ENCODE assay signal across 3 cellular contexts in the genomic region with DNA sequence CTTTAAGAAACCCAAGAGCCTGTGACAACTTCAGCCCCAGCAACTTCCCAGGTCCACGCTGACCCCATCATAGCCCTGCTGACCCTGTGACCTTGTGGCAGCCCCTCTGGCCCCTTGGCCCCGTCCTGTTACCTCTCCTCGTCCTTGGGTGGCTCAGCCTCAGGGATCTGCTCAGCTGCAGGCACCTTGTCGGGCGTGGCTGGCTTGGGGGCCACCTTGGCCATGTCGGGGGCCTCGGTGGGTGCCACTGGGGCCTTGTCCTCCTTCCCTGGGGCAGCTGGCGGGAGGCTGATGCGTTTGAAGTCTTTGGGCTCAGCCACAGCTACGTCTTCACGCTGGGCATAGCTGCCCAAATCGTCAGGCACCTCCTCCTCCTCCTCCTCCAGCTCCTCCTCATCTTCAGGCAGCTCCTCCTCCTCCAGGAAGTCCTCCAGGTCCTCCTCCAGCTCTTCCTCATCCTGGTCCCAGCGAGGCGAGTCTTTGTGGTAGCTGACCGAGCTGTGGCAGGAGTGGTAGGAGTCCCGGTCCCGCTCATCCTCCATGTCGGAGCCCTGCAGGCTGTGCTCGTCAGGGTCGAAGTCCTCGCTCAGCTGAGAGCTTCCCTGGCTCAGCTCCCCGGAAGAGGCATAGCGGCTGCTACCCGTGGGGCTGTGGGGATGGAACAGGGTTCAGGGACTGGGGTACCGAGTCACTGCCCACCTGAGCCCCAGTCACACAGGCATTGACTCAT.
A peak's percentile ranks its signal among the peaks of the same experiment; 100 is the strongest.
TF ChIP-seq lines count a peak whose summit lies in the region.

No MANE protein-coding gene starts in this region.

TF ChIP-seq in A549, 52 proteins besides CTCF, POLR2A, EP300 and RAD21:
- TF ChIP-seq, protein P1, sequence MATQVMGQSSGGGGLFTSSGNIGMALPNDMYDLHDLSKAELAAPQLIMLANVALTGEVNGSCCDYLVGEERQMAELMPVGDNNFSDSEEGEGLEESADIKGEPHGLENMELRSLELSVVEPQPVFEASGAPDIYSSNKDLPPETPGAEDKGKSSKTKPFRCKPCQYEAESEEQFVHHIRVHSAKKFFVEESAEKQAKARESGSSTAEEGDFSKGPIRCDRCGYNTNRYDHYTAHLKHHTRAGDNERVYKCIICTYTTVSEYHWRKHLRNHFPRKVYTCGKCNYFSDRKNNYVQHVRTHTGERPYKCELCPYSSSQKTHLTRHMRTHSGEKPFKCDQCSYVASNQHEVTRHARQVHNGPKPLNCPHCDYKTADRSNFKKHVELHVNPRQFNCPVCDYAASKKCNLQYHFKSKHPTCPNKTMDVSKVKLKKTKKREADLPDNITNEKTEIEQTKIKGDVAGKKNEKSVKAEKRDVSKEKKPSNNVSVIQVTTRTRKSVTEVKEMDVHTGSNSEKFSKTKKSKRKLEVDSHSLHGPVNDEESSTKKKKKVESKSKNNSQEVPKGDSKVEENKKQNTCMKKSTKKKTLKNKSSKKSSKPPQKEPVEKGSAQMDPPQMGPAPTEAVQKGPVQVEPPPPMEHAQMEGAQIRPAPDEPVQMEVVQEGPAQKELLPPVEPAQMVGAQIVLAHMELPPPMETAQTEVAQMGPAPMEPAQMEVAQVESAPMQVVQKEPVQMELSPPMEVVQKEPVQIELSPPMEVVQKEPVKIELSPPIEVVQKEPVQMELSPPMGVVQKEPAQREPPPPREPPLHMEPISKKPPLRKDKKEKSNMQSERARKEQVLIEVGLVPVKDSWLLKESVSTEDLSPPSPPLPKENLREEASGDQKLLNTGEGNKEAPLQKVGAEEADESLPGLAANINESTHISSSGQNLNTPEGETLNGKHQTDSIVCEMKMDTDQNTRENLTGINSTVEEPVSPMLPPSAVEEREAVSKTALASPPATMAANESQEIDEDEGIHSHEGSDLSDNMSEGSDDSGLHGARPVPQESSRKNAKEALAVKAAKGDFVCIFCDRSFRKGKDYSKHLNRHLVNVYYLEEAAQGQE (IDR thresholded peaks at IDR 0.05): no peak
- TF ChIP-seq ZFP36 (IDR thresholded peaks at IDR 0.05; ENCODE audit: borderline replicate concordance, partially characterized antibody): peak; percentile 44

TF ChIP-seq in HCT116, 20 proteins besides CTCF, POLR2A, EP300 and RAD21:
- TF ChIP-seq EZH2phosphoT487 (IDR thresholded peaks at IDR 0.05; ENCODE audit: borderline replicate concordance): no peak
- no peak for TF ChIP-seq EGR1 (IDR thresholded peaks at IDR 0.05; ENCODE audit: low read depth)
- TF ChIP-seq CBX3 (IDR thresholded peaks at IDR 0.05; ENCODE audit: low read depth): no peak
- TF ChIP-seq, protein P2, sequence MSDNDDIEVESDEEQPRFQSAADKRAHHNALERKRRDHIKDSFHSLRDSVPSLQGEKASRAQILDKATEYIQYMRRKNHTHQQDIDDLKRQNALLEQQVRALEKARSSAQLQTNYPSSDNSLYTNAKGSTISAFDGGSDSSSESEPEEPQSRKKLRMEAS (IDR thresholded peaks at IDR 0.05): no peak
- TF ChIP-seq ZNF274 (IDR thresholded peaks at IDR 0.05; ENCODE audit: low read depth, low read length): no peak
- TF ChIP-seq, protein P3, sequence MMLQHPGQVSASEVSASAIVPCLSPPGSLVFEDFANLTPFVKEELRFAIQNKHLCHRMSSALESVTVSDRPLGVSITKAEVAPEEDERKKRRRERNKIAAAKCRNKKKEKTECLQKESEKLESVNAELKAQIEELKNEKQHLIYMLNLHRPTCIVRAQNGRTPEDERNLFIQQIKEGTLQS (IDR thresholded peaks at IDR 0.05): no peak
- no peak for TF ChIP-seq EZH2 (IDR thresholded peaks at IDR 0.05)
- no peak for TF ChIP-seq SIN3A (IDR thresholded peaks at IDR 0.05; ENCODE audit: low read depth)
- TF ChIP-seq CEBPB (IDR thresholded peaks at IDR 0.05; ENCODE audit: low read depth): no peak
- TF ChIP-seq POLR2AphosphoS5 (IDR thresholded peaks at IDR 0.05; ENCODE audit: low read depth, low read length): no peak

TF ChIP-seq in K562, 482 proteins besides CTCF, POLR2A, EP300 and RAD21:
- TF ChIP-seq ZKSCAN1 (IDR thresholded peaks at IDR 0.05; ENCODE audit: low read depth, low read length) (0 out of 2 replicates have a peak, but pooled peaks have one; percentile 63), TOE1 (IDR thresholded peaks at IDR 0.05; ENCODE audit: borderline replicate concordance) (no peak), TOE1 (CRISPR knock-in tag; IDR thresholded peaks at IDR 0.05; ENCODE audit: borderline replicate concordance, low read depth) (no peak), ZFP36 (IDR thresholded peaks at IDR 0.05; ENCODE audit: low read depth, low read length, partially characterized antibody) (peak; percentile 94), ZNF551 (CRISPR knock-in tag; IDR thresholded peaks at IDR 0.05) (no peak), ZNF263 (CRISPR knock-in tag; IDR thresholded peaks at IDR 0.05; ENCODE audit: borderline replicate concordance) (peak; percentile 37; the same call in 1 of the 2 replicates)
